Comparison of ENCODE assay signal across 8 cellular contexts in genomic region chr17:16215965-16216316, GRCh38. TPM values are rescaled to one million over a fixed set of nuclear protein-coding genes. Genes with fewer than 3 reads are reported as not detected.
DNase-seq lines count a peak whose midpoint lies in the region; ATAC-seq and TF ChIP-seq lines count a peak whose summit lies in the region.

No MANE protein-coding gene starts in this region.

- H3K9me3 Mint-ChIP-seq in GM23338 = no peaks in the 10 kb centered on the region

- no peaks in the 10 kb centered on the region for H3K36me3 Mint-ChIP-seq in GM23338 (ENCODE audit: low read depth)

- H3K4me2 ChIP-seq in BLaER1 treated with 17β-estradiol and CSF1 and Interleukin-3, amounts not matched to agents 10 nM and 100 nM = peak overlapping the region; percentile 80 to 94 (median 90)
- peak overlapping the region; percentile 84 for H3K4me2 ChIP-seq in GM23338

- H2AFZ ChIP-seq in GM23338 = no peak overlapping the region; the same call in none of the 2 replicates

- peak overlapping the region; percentile 94 for H3K27ac Mint-ChIP-seq in GM23338

- POLR2A ChIA-PET in RWPE1 (lab: Yijun Ruan, JAX; ENCODE audit: low non-redundant PET) = interaction anchor here (1.0 to 1.1 kb wide), 2 partner anchors 49 to 171 kb away, joined by 3 read pairs; no protein-coding TSS in a partner anchor

- no peaks in the 10 kb centered on the region for H3K9me2 ChIP-seq in GM23338 (ENCODE audit: insufficient read depth)

- TF ChIP-seq CTCF in GM23338 (conservative IDR thresholded peaks at IDR 0.05; ENCODE audit: low read depth in 2 of 2) = no peak
- TF ChIP-seq CTCF in RWPE1 (conservative IDR thresholded peaks at IDR 0.05; ENCODE audit: low read depth) = no peak
- no peak for TF ChIP-seq CTCF in thoracic aorta (IDR thresholded peaks at IDR 0.05)

- WGBS in ectodermal cell, 2 experiments = 57 to 60% methylated on average over 22 of the region's 22 CpGs

- peak overlapping the region; percentile 94 for H3K4me3 Mint-ChIP-seq in GM23338

- peaks cover 12% of the 10 kb centered on the region for H3K4me1 Mint-ChIP-seq in GM23338

- H3K27me3 ChIP-seq in BLaER1 treated with 17β-estradiol and CSF1 and Interleukin-3, amounts not matched to agents 10 nM and 100 nM = no peaks in the 10 kb centered on the region
- H3K27me3 ChIP-seq in GM23338 (ENCODE audit: insufficient read depth) (no peaks in the 10 kb centered on the region), ectodermal cell (ENCODE audit: control insufficient read depth, insufficient read depth, low read length, poor library complexity, severe bottlenecking) (no peaks in the 10 kb centered on the region), thoracic aorta (replicated peaks; ENCODE audit: insufficient read depth) (no peaks in the 10 kb centered on the region)

- H3F3A ChIP-seq in GM23338 (replicated peaks; ENCODE audit: low read depth) = peaks cover 9% of the 10 kb centered on the region; the same call in 1 of the 2 replicates

- H3K79me2 ChIP-seq in GM23338 (replicated peaks; ENCODE audit: insufficient read depth) = peaks cover 80% of the 10 kb centered on the region

- peaks cover 34 to 46% (median 42%) of the 10 kb centered on the region in 10 experiments for H3K4me1 ChIP-seq in BLaER1 treated with 17β-estradiol and CSF1 and Interleukin-3, amounts not matched to agents 10 nM and 100 nM
- H3K4me1 ChIP-seq in GM23338 (ENCODE audit: insufficient read depth) (peaks cover 17% of the 10 kb centered on the region), ectodermal cell (ENCODE audit: control insufficient read depth, insufficient read depth, low read length) (peaks cover 7% of the 10 kb centered on the region), thoracic aorta (ENCODE audit: control insufficient read depth in 1 of 2, low read depth in 2 of 2) (peaks cover 38 to 43% of the 10 kb centered on the region in 2 donors)

- H3K4me3 ChIP-seq in BLaER1 treated with 17β-estradiol and CSF1 and Interleukin-3, amounts not matched to agents 10 nM and 100 nM = peak overlapping the region; percentile 86 to 100 (median 92)
- H3K4me3 ChIP-seq in GM23338 (peak overlapping the region; percentile 88), ectodermal cell (ENCODE audit: insufficient read depth, low read depth, low read length) (peak overlapping the region; percentile 92), thoracic aorta (peak overlapping the region; percentile 100)

- H3K9ac ChIP-seq in BLaER1 treated with 17β-estradiol and CSF1 and Interleukin-3, amounts not matched to agents 10 nM and 100 nM = peak overlapping the region; percentile 94 to 99 (median 98)

- H3K36me3 ChIP-seq in BLaER1 treated with 17β-estradiol and CSF1 and Interleukin-3, amounts not matched to agents 10 nM and 100 nM = peaks cover 0 to 28% (median 15%) of the 10 kb centered on the region in 11 experiments; a peak in 12 of 22 replicates
- H3K36me3 ChIP-seq in GM23338 (ENCODE audit: insufficient read depth) = no peaks in the 10 kb centered on the region
- H3K36me3 ChIP-seq in ectodermal cell (ENCODE audit: control insufficient read depth, insufficient read depth, low read length) = no peaks in the 10 kb centered on the region
- no peaks in the 10 kb centered on the region for H3K36me3 ChIP-seq in thoracic aorta

- CTCF ChIA-PET in RWPE1 (lab: Yijun Ruan, JAX) = interaction anchor here (0.6 to 1.1 kb wide), 2 partner anchors 37 to 58 kb away, joined by 3 to 4 read pairs; no protein-coding TSS in a partner anchor

- ATAC-seq in GM23338 = peak; percentile 9; the same call in 2 of the 3 replicates
- ATAC-seq in thoracic aorta (ENCODE audit: insufficient number of reproducible peaks, low FRiP score, low read depth) = no peak
- ATAC-seq in HG02938 (IDR thresholded peaks at IDR 0.05; ENCODE audit: unreplicated experiment) = no peak

- peak overlapping the region; percentile 90 to 99 (median 97) for H3K27ac ChIP-seq in BLaER1 treated with 17β-estradiol and CSF1 and Interleukin-3, amounts not matched to agents 10 nM and 100 nM
- peak overlapping the region; percentile 97 for H3K27ac ChIP-seq in GM23338 (ENCODE audit: low read depth)
- H3K27ac ChIP-seq in RWPE1 = peak overlapping the region; percentile 95
- peak overlapping the region; percentile 94 for H3K27ac ChIP-seq in ectodermal cell (ENCODE audit: insufficient read depth, low read depth, low read length, poor library complexity, severe bottlenecking)
- peak overlapping the region; percentile 98 to 99 for H3K27ac ChIP-seq in thoracic aorta

- peaks cover 5% of the 10 kb centered on the region for H3K27me3 Mint-ChIP-seq in GM23338 (ENCODE audit: insufficient read depth, low read depth, poor library complexity)

- H3K9me3 ChIP-seq in BLaER1 treated with 17β-estradiol and CSF1 and Interleukin-3, amounts not matched to agents 10 nM and 100 nM (replicated peaks in 1 of 11) = peaks cover 0 to 5% (median 0%) of the 10 kb centered on the region in 11 experiments; a peak in 1 of 22 replicates
- H3K9me3 ChIP-seq in ectodermal cell (ENCODE audit: control insufficient read depth, low read length) (no peaks in the 10 kb centered on the region), thoracic aorta (no peaks in the 10 kb centered on the region)

- peaks cover 35 to 42% (median 41%) of the 10 kb centered on the region in 11 experiments; a peak in 21 of 22 replicates for H4K20me1 ChIP-seq in BLaER1 treated with 17β-estradiol and CSF1 and Interleukin-3, amounts not matched to agents 10 nM and 100 nM
- peaks cover 23% of the 10 kb centered on the region for H4K20me1 ChIP-seq in GM23338 (replicated peaks; ENCODE audit: insufficient read depth)

- DNase-seq in GM23338 (ENCODE audit: low spot score) = peak; percentile 78
- no peak for DNase-seq in RWPE1 (ENCODE audit: low spot score)
- peak; percentile 44 for DNase-seq in medulla oblongata (ENCODE audit: extremely low spot score)
- DNase-seq in thoracic aorta (ENCODE audit: low spot score) = no peak
- DNase-seq in hippocampal formation (lab: John Stamatoyannopoulos, UW) = no peak

TF ChIP-seq in GM23338, 12 proteins besides CTCF, POLR2A, EP300 and RAD21 (continues in another document):
- TF ChIP-seq EZH2phosphoT487 (IDR thresholded peaks at IDR 0.05; ENCODE audit: unreplicated experiment) (no peak), CREB1 (CRISPR knock-in tag; IDR thresholded peaks at IDR 0.05; ENCODE audit: low read depth) (no peak), REST (IDR thresholded peaks at IDR 0.05; ENCODE audit: unreplicated experiment) (no peak), JUNB (IDR thresholded peaks at IDR 0.05; ENCODE audit: unreplicated experiment) (no peak), ZNF114 (CRISPR knock-in tag; IDR thresholded peaks at IDR 0.05) (no peak), STAT1 (IDR thresholded peaks at IDR 0.05; ENCODE audit: unreplicated experiment) (no peak), POLR2AphosphoS5 (IDR thresholded peaks at IDR 0.05; ENCODE audit: low read depth) (no peak), EZH2 (IDR thresholded peaks at IDR 0.05; ENCODE audit: low read depth, unreplicated experiment) (no peak), ZNF331 (CRISPR knock-in tag; IDR thresholded peaks at IDR 0.05; ENCODE audit: low read depth) (no peak)
- TF ChIP-seq, protein P1, sequence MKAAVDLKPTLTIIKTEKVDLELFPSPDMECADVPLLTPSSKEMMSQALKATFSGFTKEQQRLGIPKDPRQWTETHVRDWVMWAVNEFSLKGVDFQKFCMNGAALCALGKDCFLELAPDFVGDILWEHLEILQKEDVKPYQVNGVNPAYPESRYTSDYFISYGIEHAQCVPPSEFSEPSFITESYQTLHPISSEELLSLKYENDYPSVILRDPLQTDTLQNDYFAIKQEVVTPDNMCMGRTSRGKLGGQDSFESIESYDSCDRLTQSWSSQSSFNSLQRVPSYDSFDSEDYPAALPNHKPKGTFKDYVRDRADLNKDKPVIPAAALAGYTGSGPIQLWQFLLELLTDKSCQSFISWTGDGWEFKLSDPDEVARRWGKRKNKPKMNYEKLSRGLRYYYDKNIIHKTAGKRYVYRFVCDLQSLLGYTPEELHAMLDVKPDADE (IDR thresholded peaks at IDR 0.05) = no peak

RNA-seq across cellular contexts. Expression of gene NCOR1, which starts 0.6 kb away (rescaled TPM):
- 79.3 and 102 TPM in 2 replicates for total RNA-seq in GM23338 (2014; rRNA removed; shearing (Covaris generic))
- 93.4 and 132 TPM in 2 replicates for polyA plus RNA-seq in GM23338 (2016; fragmentation: Nextera tagmentation; extraction: Ambion mirVana)
- 86.7 TPM for polyA plus RNA-seq in ectodermal cell (2013, experiment 1 of 4)
- 101 TPM for polyA plus RNA-seq in ectodermal cell (2013, experiment 2 of 4)
- 70.8 TPM for polyA plus RNA-seq in ectodermal cell (2013, experiment 3 of 4)
- 94.4 TPM for polyA plus RNA-seq in ectodermal cell (2013, experiment 4 of 4)
- 100 to 1,000 TPM; 131 to 178 TPM for total RNA-seq in thoracic aorta

RNA-seq across cellular contexts. Expression of gene PIGL, which starts 1.1 kb away (rescaled TPM):
- 47.3 and 70.1 TPM in 2 replicates for total RNA-seq in GM23338 (2014; rRNA removed; shearing (Covaris generic))
- 32.3 and 32.9 TPM in 2 replicates for polyA plus RNA-seq in GM23338 (2016; fragmentation: Nextera tagmentation; extraction: Ambion mirVana)
- 33.6 TPM for polyA plus RNA-seq in ectodermal cell (2013, experiment 1 of 4)
- polyA plus RNA-seq in ectodermal cell (2013, experiment 2 of 4) = 31.0 TPM
- polyA plus RNA-seq in ectodermal cell (2013, experiment 3 of 4) = 30.5 TPM
- 34.9 TPM for polyA plus RNA-seq in ectodermal cell (2013, experiment 4 of 4)
- total RNA-seq in thoracic aorta = 100 to 1,000 TPM in 1 of 2 donors, 10 to 100 TPM in 1; 52.1 to 124 TPM

Comparison
In these comparisons a context has a peak if more than half of its experiments do, and no peak if none do; other contexts are left out.
1. DNase-seq: peak in GM23338 (single experiment) and medulla oblongata (single experiment); none in RWPE1 (single experiment), thoracic aorta (single experiment) and hippocampal formation (0 of 2).
2. Peak in every context shown above with its lines, with median percentiles within 50 percentile points of each other: H3K27ac ChIP-seq and H3K4me3 ChIP-seq.